Comparison of ENCODE assay signal across 15 cellular contexts in genomic region chr22:31241200-31241599, GRCh38. TPM values are rescaled to one million over a fixed set of nuclear protein-coding genes. Genes with fewer than 3 reads are reported as not detected.
DNase-seq lines count a peak whose midpoint lies in the region; ATAC-seq, FAIRE-seq and TF ChIP-seq lines count a peak whose summit lies in the region.
"Had no signal": no experiment of that assay in that cellular context is flagged by ENCODE, and none has a peak within 500 bp of the region (broad histone marks: within the 10 kb centered on the region; RNA-seq: fewer than 3 reads in every experiment).

No MANE protein-coding gene starts in this region.

- TF ChIP-seq CTCF in H1 (IDR thresholded peaks at IDR 0.05; ENCODE audit: control extremely low read depth in 1 of 3, insufficient read depth in 1 of 3, low read depth in 1 of 3, low read length in 3 of 3) (no peak), osteoblast (IDR thresholded peaks at IDR 0.05; ENCODE audit: extremely low read depth, low read depth, low read length) (no peak)

- H3K9me3 ChIP-seq in H1 (ENCODE audit: insufficient read depth in 2 of 2, low read depth in 1 of 2, low read length in 1 of 2) (no peaks in the 10 kb centered on the region), osteoblast (ENCODE audit: low read depth, low read length) (no peaks in the 10 kb centered on the region)
- H3K9me3 ChIP-seq: gastroesophageal sphincter, HAP-1 had no signal

- no peak overlapping the region for H3K14ac ChIP-seq in H1 (ENCODE audit: insufficient read length)

- no peaks in the 10 kb centered on the region for H3K23me2 ChIP-seq in H1 (ENCODE audit: low read depth, low read length)

- POLR2A ChIA-PET in H1 (lab: Charles Lee; ENCODE audit: partially characterized antibody) = interaction anchor here (0.8 to 1.5 kb wide), 3 partner anchors 10 to 83 kb away, joined by 3 to 4 read pairs (median 3); partner anchors contain the start of gene LIMK2

- H3K4ac ChIP-seq in H1 (replicated peaks; ENCODE audit: insufficient read length, low read depth, low read length) = no peak overlapping the region

- no peak overlapping the region for H3K4me3 ChIP-seq in H1 (ENCODE audit: extremely low read depth in 1 of 4, insufficient read depth in 2 of 4, low read depth in 3 of 4, low read length in 4 of 4)
- H3K4me3 ChIP-seq in osteoblast (ENCODE audit: insufficient read depth, low read length) = no peak overlapping the region
- H3K4me3 ChIP-seq: gastroesophageal sphincter, HAP-1 had no signal

- no peak overlapping the region for H3K9ac ChIP-seq in H1 (replicated peaks in 1 of 4; ENCODE audit: extremely low read depth in 1 of 4, low read depth in 3 of 4, low read length in 3 of 4)

- no peak for ATAC-seq in GM18858 (IDR thresholded peaks at IDR 0.05; ENCODE audit: unreplicated experiment)
- no peak for ATAC-seq in HG02610 (IDR thresholded peaks at IDR 0.05; ENCODE audit: unreplicated experiment)
- ATAC-seq: effector memory CD8-positive, alpha-beta T cell; gastroesophageal sphincter had no signal

- H3K79me2 ChIP-seq in H1 (ENCODE audit: control insufficient read depth in 1 of 2, insufficient read depth in 2 of 2, low read length in 2 of 2) (0 out of 4 replicates have a peak, but pooled peaks cover 0 to 3% of the 10 kb centered on the region in 2 experiments), osteoblast (ENCODE audit: insufficient read depth, low read length) (no peaks in the 10 kb centered on the region)

- no peak overlapping the region for H2AFZ ChIP-seq in H1 (ENCODE audit: low read length)
- no peak overlapping the region for H2AFZ ChIP-seq in osteoblast (ENCODE audit: low read length)

- H2BK5ac ChIP-seq in H1 (ENCODE audit: low read depth, low read length) = no peak overlapping the region

- H3K4me2 ChIP-seq in H1 (ENCODE audit: insufficient read depth in 1 of 2, low read depth in 2 of 2, low read length in 2 of 2) = no peak overlapping the region
- H3K4me2 ChIP-seq in osteoblast (ENCODE audit: insufficient read depth, low read length) = peak overlapping the region; percentile 28

- peak; percentile 47 for DNase-seq in EH (ENCODE audit: low read depth)
- DNase-seq in NCI-H226 = peak; percentile 26
- DNase-seq in H1 (ENCODE audit: low read depth in 1 of 2, low spot score in 2 of 2) = no peak
- no peak for DNase-seq in osteoblast (ENCODE audit: insufficient read length, low spot score, missing footprints)
- DNase-seq in NCI-H1417 treated with DMSO at 0.1 percent for 48 hours (lab: John Stamatoyannopoulos, UW) = no peak
- DNase-seq in C1 segment of cervical spinal cord (lab: John Stamatoyannopoulos, UW) = no peak
- DNase-seq: activated CD4-positive, alpha-beta T cell treated with anti-CD3 and anti-CD28 coated beads, Interleukin-2, amount 50 U/mL, for 48 hours; activated effector memory CD4-positive, alpha-beta T cell treated with Interleukin-2 at 50 U/mL for 16 hours; effector memory CD8-positive, alpha-beta T cell; kidney; nephron progenitor cell had no signal

- no peak overlapping the region for H2BK12ac ChIP-seq in H1 (ENCODE audit: low read depth, low read length)

- H2BK20ac ChIP-seq in H1 (ENCODE audit: low read length) = no peak overlapping the region

- H2AK5ac ChIP-seq in H1 (ENCODE audit: low read depth, low read length) = no peak overlapping the region

- H3K36me3 ChIP-seq in H1 (ENCODE audit: control insufficient read depth in 2 of 4, insufficient read depth in 4 of 4, low read length in 3 of 4) = no peaks in the 10 kb centered on the region
- no peaks in the 10 kb centered on the region for H3K36me3 ChIP-seq in osteoblast (ENCODE audit: insufficient read depth, low read length)
- H3K36me3 ChIP-seq: gastroesophageal sphincter, HAP-1 had no signal

- no peak for TF ChIP-seq POLR2A in H1 (IDR thresholded peaks at IDR 0.05; ENCODE audit: control extremely low read depth in 1 of 2, low read depth in 2 of 2, low read length in 2 of 2)

- TF ChIP-seq RAD21 in H1 (IDR thresholded peaks at IDR 0.05 in 1 of 2, conservative IDR thresholded peaks at IDR 0.05 in 1 of 2; ENCODE audit: low read depth in 2 of 2, low read length in 2 of 2) = no peak

- FAIRE-seq in H1 (lab: Jason Lieb, UNC) = no peak
- FAIRE-seq: kidney had no signal

- H3K27me3 ChIP-seq in H1 (replicated peaks in 1 of 4; ENCODE audit: control insufficient read depth in 3 of 4, extremely low read depth in 1 of 4, insufficient read depth in 3 of 4, low read length in 3 of 4) (no peaks in the 10 kb centered on the region), osteoblast (ENCODE audit: insufficient read depth, low read length) (no peaks in the 10 kb centered on the region)
- H3K27me3 ChIP-seq: gastroesophageal sphincter had no signal

- H3K27ac ChIP-seq in H1 (ENCODE audit: low read depth, low read length) (no peak overlapping the region), osteoblast (ENCODE audit: low read depth, low read length) (peak overlapping the region; percentile 54)
- H3K27ac ChIP-seq: gastroesophageal sphincter had no signal

- no peak overlapping the region for H3K18ac ChIP-seq in H1 (ENCODE audit: extremely low read depth, low read length)

- H3K4me1 ChIP-seq in H1 (replicated peaks in 1 of 4; ENCODE audit: control insufficient read depth in 3 of 4, insufficient read depth in 4 of 4, low read length in 3 of 4) = peaks cover 4 to 21% (median 6%) of the 10 kb centered on the region in 4 experiments; a peak in 4 of 7 replicates
- peaks cover 55% of the 10 kb centered on the region for H3K4me1 ChIP-seq in osteoblast (ENCODE audit: insufficient read depth, low read length)
- H3K4me1 ChIP-seq: HAP-1 had no signal

- H2BK120ac ChIP-seq in H1 (replicated peaks; ENCODE audit: low read depth, low read length) = no peak overlapping the region

- WGBS in H1 (ENCODE audit: extremely low coverage in 1 of 2, insufficient coverage in 1 of 2, insufficient read length in 1 of 2, insufficient replicate concordance in 2 of 2, low coverage in 1 of 2, low lambda C conversion rate in 2 of 2, missing lambda C conversion rate in 1 of 2), 2 experiments = 64% methylated on average over 1 of the region's 1 CpG; no CpG with 5 or more reads in 1 of the 2 experiments

- no peak overlapping the region for H3K56ac ChIP-seq in H1 (replicated peaks; ENCODE audit: insufficient read length, low read depth, low read length)

- 0 out of 2 replicates have a peak, but pooled peaks cover 2% of the 10 kb centered on the region for H3K79me1 ChIP-seq in H1 (ENCODE audit: low read depth, low read length)

- TF ChIP-seq EP300 in H1 (IDR thresholded peaks at IDR 0.05; ENCODE audit: borderline replicate concordance in 1 of 2, low read depth in 2 of 2, low read length in 2 of 2) = no peak

- H4K20me1 ChIP-seq in H1 (replicated peaks in 1 of 2; ENCODE audit: control insufficient read depth in 1 of 2, insufficient read depth in 2 of 2, low read length in 2 of 2) (peaks cover 5 to 6% of the 10 kb centered on the region in 2 experiments), osteoblast (ENCODE audit: insufficient read depth, low read length) (no peaks in the 10 kb centered on the region)

- H4K5ac ChIP-seq in H1 (ENCODE audit: insufficient read length, low read depth, low read length) = no peak overlapping the region

- no peak overlapping the region for H2BK15ac ChIP-seq in H1 (ENCODE audit: low read length)

- no peak overlapping the region for H3K23ac ChIP-seq in H1 (ENCODE audit: insufficient read length)

- CTCF ChIA-PET in H1 (lab: Charles Lee; ENCODE audit: partially characterized antibody) = interaction anchor here (0.9 to 4.2 kb wide), 9 partner anchors 10 to 86 kb away, joined by 3 to 28 read pairs (median 4); no protein-coding TSS in a partner anchor

- no peak overlapping the region for H4K8ac ChIP-seq in H1 (ENCODE audit: extremely low read depth, insufficient read depth, low read length)

- no peak overlapping the region for H4K91ac ChIP-seq in H1 (replicated peaks; ENCODE audit: insufficient read length, low read length)

TF ChIP-seq in H1, 55 proteins besides CTCF, POLR2A, EP300 and RAD21:
- TF ChIP-seq CHD2 (IDR thresholded peaks at IDR 0.05; ENCODE audit: low read length) (no peak), JUND (IDR thresholded peaks at IDR 0.05; ENCODE audit: low read length) (peak; percentile 46; the same call in 1 of the 2 replicates)

RNA-seq across cellular contexts. Expression of gene LIMK2, which starts 29.1 kb away (rescaled TPM):
- 37.6 and 41.1 TPM in 2 replicates for total RNA-seq in H1 (2021; fragmentation: NEBNext Ultra II Directional; extraction: Animal tissue kit (Norgen Biotek cat#: 25700))
- 13.2 and 25.6 TPM in 2 replicates for polyA plus RNA-seq in H1 (2011; rRNA removed)
- polyA plus RNA-seq in H1 (2011; cell fraction: cytosol; rRNA removed) = 17.9 TPM
- polyA plus RNA-seq in H1 (2011; cell fraction: nucleus; rRNA removed) = 39.1 TPM
- 32.5 to 35.2 TPM (median 35.1 TPM) in 4 replicates for polyA plus RNA-seq in H1 (2012, experiment 1 of 2)
- polyA plus RNA-seq in H1 (2012, experiment 2 of 2) = 22.3 TPM
- 23.1 TPM for polyA plus RNA-seq in H1 (2013, experiment 1 of 2)
- 23.2 TPM for polyA plus RNA-seq in H1 (2013, experiment 2 of 2)
- 19.1 and 23.2 TPM in 2 replicates for polyA minus RNA-seq in H1 (2011; rRNA and poly(A)+ RNA removed)
- polyA minus RNA-seq in H1 (2011; cell fraction: cytosol; rRNA and poly(A)+ RNA removed) = 19.9 TPM
- polyA minus RNA-seq in H1 (2011; cell fraction: nucleus; rRNA and poly(A)+ RNA removed) = 26.2 TPM
- 25.0 and 29.8 TPM in 2 replicates for total RNA-seq in osteoblast

RNA-seq across cellular contexts. Expression of gene PIK3IP1, which starts 51.1 kb away (rescaled TPM):
- total RNA-seq in H1 (2021; fragmentation: NEBNext Ultra II Directional; extraction: Animal tissue kit (Norgen Biotek cat#: 25700)) = 1.3 and 1.5 TPM in 2 replicates
- polyA plus RNA-seq in H1 (2011; rRNA removed) = 0.66 and 1.00 TPM in 2 replicates
- polyA plus RNA-seq in H1 (2011; cell fraction: cytosol; rRNA removed) = 1.7 TPM
- 1.8 TPM for polyA plus RNA-seq in H1 (2011; cell fraction: nucleus; rRNA removed)
- 0.94 to 1.4 TPM (median 1.2 TPM) in 4 replicates for polyA plus RNA-seq in H1 (2012, experiment 1 of 2)
- 0.79 TPM for polyA plus RNA-seq in H1 (2012, experiment 2 of 2)
- polyA plus RNA-seq in H1 (2013, experiment 1 of 2) = 0.95 TPM
- 1.3 TPM for polyA plus RNA-seq in H1 (2013, experiment 2 of 2)
- polyA minus RNA-seq in H1 (2011; rRNA and poly(A)+ RNA removed) = 0.46 and 0.76 TPM in 2 replicates
- 2.1 TPM for polyA minus RNA-seq in H1 (2011; cell fraction: cytosol; rRNA and poly(A)+ RNA removed)
- polyA minus RNA-seq in H1 (2011; cell fraction: nucleus; rRNA and poly(A)+ RNA removed) = 3.9 TPM
- 31.5 and 40.1 TPM in 2 replicates for total RNA-seq in osteoblast

Comparison
In these comparisons a context has a peak if more than half of its experiments do, and no peak if none do; other contexts are left out.
1. DNase-seq: peak in EH (single experiment) and NCI-H226 (single experiment); none in H1 (0 of 2), osteoblast (single experiment), NCI-H1417 treated with DMSO at 0.1 percent for 48 hours (single experiment) and C1 segment of cervical spinal cord (0 of 14).
2. RNA of gene PIK3IP1, which starts 51.1 kb away (total RNA-seq): 31.5 to 40.1 TPM in osteoblast; 1.3 to 1.5 TPM in H1; every median in the first group is over 10 times any median in the second.